Comparison of ENCODE assay signal across 16 cellular contexts in genomic region chr2:237478095-237478494, GRCh38. TPM values are rescaled to one million over a fixed set of nuclear protein-coding genes. Genes with fewer than 3 reads are reported as not detected.
DNase-seq lines count a peak whose midpoint lies in the region; TF ChIP-seq lines count a peak whose summit lies in the region.
"Had no signal": no experiment of that assay in that cellular context is flagged by ENCODE, and none has a peak within 500 bp of the region (broad histone marks: within the 10 kb centered on the region; RNA-seq: fewer than 3 reads in every experiment).

No MANE protein-coding gene starts in this region.

- peaks cover 4% of the 10 kb centered on the region for H3K4me1 Mint-ChIP-seq in neural crest cell

- peak overlapping the region; percentile 100 for H3K27ac ChIP-seq in 22Rv1
- no peak overlapping the region for H3K27ac ChIP-seq in HEK293 (ENCODE audit: extremely low read depth, low read depth, low read length)
- H3K27ac ChIP-seq: BLaER1 treated with 17β-estradiol and CSF1 and Interleukin-3, amounts not matched to agents 10 nM and 100 nM; C4-2B had no signal

- no peak overlapping the region for H3K27ac Mint-ChIP-seq in neural crest cell (ENCODE audit: unreplicated experiment)
- H3K27ac Mint-ChIP-seq: B cell; CD4-positive, alpha-beta T cell; CD8-positive, alpha-beta T cell had no signal

- CTCF ChIA-PET in HEK293 (lab: Yijun Ruan, JAX): interaction anchor here (0.5 to 2.6 kb wide), 5 partner anchors 34 to 705 kb away, joined by 3 to 14 read pairs (median 4); no protein-coding TSS in a partner anchor

- H3K36me3 ChIP-seq in HEK293 (ENCODE audit: control insufficient read depth in 2 of 2, insufficient read depth in 1 of 2, low read length in 2 of 2): no peaks in the 10 kb centered on the region
- H3K36me3 ChIP-seq: BLaER1 treated with 17β-estradiol and CSF1 and Interleukin-3, amounts not matched to agents 10 nM and 100 nM had no signal

- POLR2A ChIA-PET in HEK293 (lab: Yijun Ruan, JAX): no interaction called here

- no peaks in the 10 kb centered on the region for H3K9me3 Mint-ChIP-seq in neural crest cell
- H3K9me3 Mint-ChIP-seq: CD4-positive, alpha-beta T cell; CD8-positive, alpha-beta T cell had no signal

- H3K27me3 Mint-ChIP-seq in neural crest cell (ENCODE audit: low read depth): peaks cover 72% of the 10 kb centered on the region

- no peak for TF ChIP-seq CTCF in 22Rv1 (IDR thresholded peaks at IDR 0.05)
- no peak for TF ChIP-seq CTCF in HEK293 (tag by site-specific recombination; IDR thresholded peaks at IDR 0.05)
- no peak for TF ChIP-seq CTCF in neural crest cell (conservative IDR thresholded peaks at IDR 0.05)

- no peaks in the 10 kb centered on the region for H3K9me3 ChIP-seq in HEK293 (ENCODE audit: control insufficient read depth, insufficient read depth, low read depth, low read length)
- H3K9me3 ChIP-seq: BLaER1 treated with 17β-estradiol and CSF1 and Interleukin-3, amounts not matched to agents 10 nM and 100 nM; Caco-2 had no signal

- no peak for DNase-seq in neural crest cell (ENCODE audit: low read depth, low spot score)
- no peak for DNase-seq in HK-2 (ENCODE audit: unreplicated experiment)
- no peak for DNase-seq in mucosa of gallbladder (ENCODE audit: low spot score)
- DNase-seq: 8988T; AML-193; Caco-2; Calu3; CD4-positive, alpha-beta T cell; CD8-positive, alpha-beta T cell; DMS79 treated with DMSO at 0.1 percent for 48 hours; GF-D8 had no signal

- H3K36me3 Mint-ChIP-seq in neural crest cell (ENCODE audit: low read depth): no peaks in the 10 kb centered on the region
- H3K36me3 Mint-ChIP-seq: CD8-positive, alpha-beta T cell had no signal

- peak overlapping the region; percentile 29 for H3K4me3 Mint-ChIP-seq in neural crest cell
- H3K4me3 Mint-ChIP-seq: B cell; CD8-positive, alpha-beta T cell had no signal

- H3K4me3 ChIP-seq in HEK293 (ENCODE audit: low read depth, low read length): no peak overlapping the region
- H3K4me3 ChIP-seq: BLaER1 treated with 17β-estradiol and CSF1 and Interleukin-3, amounts not matched to agents 10 nM and 100 nM had no signal

- H3K4me1 ChIP-seq in HEK293 (ENCODE audit: control insufficient read depth, insufficient read depth, low read length): no peaks in the 10 kb centered on the region

TF ChIP-seq in HEK293, 187 proteins besides CTCF, POLR2A, EP300 and RAD21:
- TF ChIP-seq ZNF37A (tag by site-specific recombination; IDR thresholded peaks at IDR 0.05) (no peak), ZNF433 (tag by site-specific recombination; IDR thresholded peaks at IDR 0.05; ENCODE audit: low read depth) (no peak), ZNF157 (tag by site-specific recombination; IDR thresholded peaks at IDR 0.05) (peak; percentile 95), ZNF561 (tag by site-specific recombination; IDR thresholded peaks at IDR 0.05; ENCODE audit: borderline replicate concordance) (no peak)
TF ChIP-seq in HEK293: peak in this region for 1.

RNA-seq across cellular contexts. Expression of gene MLPH, which starts 9.0 kb away (rescaled TPM):
- total RNA-seq in neural crest cell (not detected in 2 replicates), mucosa of gallbladder (222 TPM)
- total RNA-seq: B cell; Caco-2; CD8-positive, alpha-beta T cell had no signal

Comparison
In these comparisons a context has a peak if more than half of its experiments do, and no peak if none do; other contexts are left out.
1. RNA of gene MLPH, which starts 9.0 kb away (total RNA-seq): 222 TPM in mucosa of gallbladder (single experiment); not detected in neural crest cell; every median in the first group is over 100 times any median in the second.